Comparison of ENCODE assay signal across 1 cellular context in the genomic region with DNA sequence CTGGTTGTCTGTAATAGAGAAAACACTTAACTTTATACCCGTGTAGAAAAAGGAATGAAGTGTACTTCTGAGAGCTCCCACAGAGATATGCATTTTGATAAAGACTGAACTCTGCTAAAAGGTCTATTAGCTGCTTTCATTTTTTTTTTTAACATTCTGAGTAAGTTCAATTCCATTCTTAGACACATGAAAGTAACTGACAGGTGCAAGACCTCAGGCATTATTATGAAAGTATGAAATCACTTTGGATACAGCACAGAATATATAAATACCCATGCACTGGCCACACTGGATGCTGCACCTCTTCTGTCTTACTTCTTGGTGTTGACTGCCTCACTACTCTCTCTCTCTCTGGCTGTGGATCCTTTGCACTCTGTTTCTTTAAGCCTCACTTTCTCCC.
TF ChIP-seq lines count a peak whose summit lies in the region.

No MANE protein-coding gene starts in this region.

TF ChIP-seq in GM12878, 131 proteins besides CTCF, POLR2A, EP300 and RAD21 (continued from another document):
- TF ChIP-seq, protein P1, sequence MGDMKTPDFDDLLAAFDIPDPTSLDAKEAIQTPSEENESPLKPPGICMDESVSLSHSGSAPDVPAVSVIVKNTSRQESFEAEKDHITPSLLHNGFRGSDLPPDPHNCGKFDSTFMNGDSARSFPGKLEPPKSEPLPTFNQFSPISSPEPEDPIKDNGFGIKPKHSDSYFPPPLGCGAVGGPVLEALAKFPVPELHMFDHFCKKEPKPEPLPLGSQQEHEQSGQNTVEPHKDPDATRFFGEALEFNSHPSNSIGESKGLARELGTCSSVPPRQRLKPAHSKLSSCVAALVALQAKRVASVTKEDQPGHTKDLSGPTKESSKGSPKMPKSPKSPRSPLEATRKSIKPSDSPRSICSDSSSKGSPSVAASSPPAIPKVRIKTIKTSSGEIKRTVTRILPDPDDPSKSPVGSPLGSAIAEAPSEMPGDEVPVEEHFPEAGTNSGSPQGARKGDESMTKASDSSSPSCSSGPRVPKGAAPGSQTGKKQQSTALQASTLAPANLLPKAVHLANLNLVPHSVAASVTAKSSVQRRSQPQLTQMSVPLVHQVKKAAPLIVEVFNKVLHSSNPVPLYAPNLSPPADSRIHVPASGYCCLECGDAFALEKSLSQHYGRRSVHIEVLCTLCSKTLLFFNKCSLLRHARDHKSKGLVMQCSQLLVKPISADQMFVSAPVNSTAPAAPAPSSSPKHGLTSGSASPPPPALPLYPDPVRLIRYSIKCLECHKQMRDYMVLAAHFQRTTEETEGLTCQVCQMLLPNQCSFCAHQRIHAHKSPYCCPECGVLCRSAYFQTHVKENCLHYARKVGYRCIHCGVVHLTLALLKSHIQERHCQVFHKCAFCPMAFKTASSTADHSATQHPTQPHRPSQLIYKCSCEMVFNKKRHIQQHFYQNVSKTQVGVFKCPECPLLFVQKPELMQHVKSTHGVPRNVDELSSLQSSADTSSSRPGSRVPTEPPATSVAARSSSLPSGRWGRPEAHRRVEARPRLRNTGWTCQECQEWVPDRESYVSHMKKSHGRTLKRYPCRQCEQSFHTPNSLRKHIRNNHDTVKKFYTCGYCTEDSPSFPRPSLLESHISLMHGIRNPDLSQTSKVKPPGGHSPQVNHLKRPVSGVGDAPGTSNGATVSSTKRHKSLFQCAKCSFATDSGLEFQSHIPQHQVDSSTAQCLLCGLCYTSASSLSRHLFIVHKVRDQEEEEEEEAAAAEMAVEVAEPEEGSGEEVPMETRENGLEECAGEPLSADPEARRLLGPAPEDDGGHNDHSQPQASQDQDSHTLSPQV (IDR thresholded peaks at IDR 0.05): no peak
- TF ChIP-seq CHD1 (IDR thresholded peaks at IDR 0.05; ENCODE audit: low read depth, low read length) (no peak), ETV6 (conservative IDR thresholded peaks at IDR 0.05 in 1 of 2, IDR thresholded peaks at IDR 0.05 in 1 of 2; ENCODE audit: borderline replicate concordance in 1 of 2, low read depth in 1 of 2) (peak in 1 of 2 experiments; percentile 57; a peak in 1 of 4 replicates), MEF2A (IDR thresholded peaks at IDR 0.05; ENCODE audit: insufficient read depth, low read depth, low read length) (peak; percentile 59; the same call in 1 of the 2 replicates), RUNX3 (IDR thresholded peaks at IDR 0.05; ENCODE audit: low read length) (peak; percentile 66), SRF (IDR thresholded peaks at IDR 0.05; ENCODE audit: low read depth in 2 of 2, low read length in 2 of 2) (no peak), RAD51 (IDR thresholded peaks at IDR 0.05) (no peak), JUNB (IDR thresholded peaks at IDR 0.05) (peak; percentile 81), SUPT20H (IDR thresholded peaks at IDR 0.05; ENCODE audit: borderline replicate concordance, control insufficient read depth, low read depth, low read length) (no peak), GATAD2B (conservative IDR thresholded peaks at IDR 0.05; ENCODE audit: low read depth) (no peak), FOXM1 (IDR thresholded peaks at IDR 0.05; ENCODE audit: low read depth, low read length) (peak; percentile 73; the same call in 1 of the 2 replicates), SMC3 (IDR thresholded peaks at IDR 0.05; ENCODE audit: borderline replicate concordance, low read length) (no peak)
